ENCODE assay signal across 7 cellular contexts in the genomic region with DNA sequence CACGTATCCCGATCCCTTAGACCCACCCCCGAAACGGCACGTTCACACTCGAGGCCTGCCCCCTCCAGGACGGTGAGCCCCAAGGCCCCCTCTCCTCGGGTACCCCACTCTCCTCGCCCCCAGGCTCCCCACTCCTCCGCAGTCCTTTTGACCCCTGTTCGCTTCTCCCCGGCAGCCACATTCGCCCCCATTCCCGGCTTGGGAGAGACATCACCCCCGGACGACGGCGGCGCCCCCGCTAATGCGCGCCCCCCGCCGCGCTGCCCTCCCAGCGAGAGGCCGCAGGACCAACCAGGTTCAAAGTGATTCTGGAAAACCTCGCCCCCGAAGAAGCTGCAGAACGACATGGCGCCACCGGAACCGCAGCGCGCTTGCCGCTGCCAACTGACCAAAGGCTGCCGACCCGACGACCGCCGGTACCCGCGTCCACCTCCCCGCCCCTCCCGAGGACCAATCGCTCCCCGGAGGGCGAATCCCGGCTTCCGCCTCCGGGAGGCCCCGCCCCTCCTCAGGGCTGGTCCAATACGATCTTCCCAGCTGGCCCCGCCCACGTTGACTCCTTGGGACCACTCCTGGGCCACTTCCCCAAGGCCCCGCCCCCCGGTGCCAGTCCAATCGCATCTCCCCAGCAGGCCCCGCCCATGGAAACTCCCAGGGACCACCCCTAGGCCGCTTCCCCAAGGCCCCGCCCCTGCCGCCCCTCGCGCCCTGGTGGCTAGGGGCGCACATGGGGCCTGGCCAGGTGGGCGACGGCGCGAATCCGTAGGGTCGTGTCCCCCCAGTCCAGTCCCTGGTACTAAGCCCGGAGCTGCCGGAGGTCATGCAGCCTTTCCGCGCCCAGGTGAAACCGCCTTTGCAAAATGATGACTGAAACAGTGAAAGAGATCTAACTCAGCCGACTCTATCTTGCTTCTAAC.
DNase-seq lines count a peak whose midpoint lies in the region; ATAC-seq and TF ChIP-seq lines count a peak whose summit lies in the region.

A gene with protein sequence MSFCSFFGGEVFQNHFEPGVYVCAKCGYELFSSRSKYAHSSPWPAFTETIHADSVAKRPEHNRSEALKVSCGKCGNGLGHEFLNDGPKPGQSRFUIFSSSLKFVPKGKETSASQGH (minus strand): TSS at position 390 of the 917 bp plus-strand sequence. CDS start 43 bp downstream, at position 347.

- DNase-seq in NCI-H2081 (lab: John Stamatoyannopoulos, UW) (peak; percentile 98 to 99), T1000 (lab: John Stamatoyannopoulos, UW) (peak; percentile 99), astrocyte of the hippocampus (ENCODE audit: low read depth, low spot score) (peak; percentile 100), hepatic stellate cell (ENCODE audit: low spot score) (peak; percentile 100), retinal pigment epithelial cell (ENCODE audit: low read depth) (peak; percentile 89)

- TF ChIP-seq CTCF in retinal pigment epithelial cell (conservative IDR thresholded peaks at IDR 0.05; ENCODE audit: low read depth, low read length): no peak

- peak; percentile 50 for ATAC-seq in GM18508 (IDR thresholded peaks at IDR 0.05; ENCODE audit: insufficient read depth, unreplicated experiment)
- ATAC-seq in HG03025 (IDR thresholded peaks at IDR 0.05; ENCODE audit: low FRiP score, unreplicated experiment): peak; percentile 81

- H3K4me3 ChIP-seq in retinal pigment epithelial cell (ENCODE audit: low read length): peak within 1 kb of the TSS; percentile 85

Comparison
In these comparisons a context has a peak if more than half of its experiments do, and no peak if none do; other contexts are left out.
1. Peak in every context shown above with its lines: DNase-seq, ATAC-seq and H3K4me3 ChIP-seq.